8 cellular contexts compared by ENCODE assay signal in genomic region chr19:18588611-18589379, GRCh38. TPM values are rescaled to one million over a fixed set of nuclear protein-coding genes. Genes with fewer than 3 reads are reported as not detected.
DNase-seq lines count a peak whose midpoint lies in the region; ATAC-seq and TF ChIP-seq lines count a peak whose summit lies in the region.

Gene REX1BD, plus strand, starts transcription at chr19:18588798. Its CDS starts 4 bp downstream, at chr19:18588802.

- peak; percentile 79 for ATAC-seq in GM19328 (IDR thresholded peaks at IDR 0.05; ENCODE audit: unreplicated experiment)
- ATAC-seq in HG03460 (IDR thresholded peaks at IDR 0.05; ENCODE audit: unreplicated experiment) = peak; percentile 61
- ATAC-seq in lung (ENCODE audit: insufficient read depth, low FRiP score) = peak; percentile 93

- H3K27ac ChIP-seq in C4-2B = peak within 1 kb of the TSS; percentile 93
- peak within 1 kb of the TSS; percentile 91 for H3K27ac ChIP-seq in ectodermal cell (ENCODE audit: insufficient read depth, low read depth, low read length, poor library complexity, severe bottlenecking)
- H3K27ac ChIP-seq in lung (ENCODE audit: low read depth in 1 of 2, low read length in 1 of 2) = peak within 1 kb of the TSS; percentile 55 to 88

- H3K4me3 ChIP-seq in ectodermal cell (ENCODE audit: insufficient read depth, low read depth, low read length) (peak within 1 kb of the TSS; percentile 93), lung (peak within 1 kb of the TSS; percentile 64)

- TF ChIP-seq CTCF in C4-2B (conservative IDR thresholded peaks at IDR 0.05) = peak; percentile 97
- TF ChIP-seq CTCF in lung (IDR thresholded peaks at IDR 0.05; ENCODE audit: control extremely low read depth, extremely low read depth) = peak; percentile 62

- DNase-seq in NCI-H82 treated with DMSO at 0.1 percent for 48 hours (lab: John Stamatoyannopoulos, UW; ENCODE audit: unreplicated experiment) = peak; percentile 66
- peak; percentile 83 for DNase-seq in activated CD4-positive, alpha-beta memory T cell treated with anti-CD3 and anti-CD28 coated beads, Interleukin-2, amount 10 ng/mL, durations not matched to agents 7 days and 5 days
- peak; percentile 83 for DNase-seq in lung (ENCODE audit: low spot score)
- peak; percentile 85 to 88 (median 87) for DNase-seq in stimulated activated CD4-positive, alpha-beta T cell treated with anti-CD3 and anti-CD28 coated beads, TNF-alpha, amount 100 ng/mL, for 4 hours (ENCODE audit: low read depth in 3 of 3)

- H3K36me3 ChIP-seq in ectodermal cell (ENCODE audit: control insufficient read depth, insufficient read depth, low read length) = no peaks in the 10 kb centered on the region
- H3K36me3 ChIP-seq in lung (ENCODE audit: control insufficient read depth in 2 of 2, insufficient read depth in 2 of 2, low read length in 2 of 2) = peaks cover 0 to 7% of the 10 kb centered on the region in 2 donors

- peaks cover 14% of the 10 kb centered on the region for H3K36me3 Mint-ChIP-seq in activated CD4-positive, alpha-beta memory T cell treated with anti-CD3 and anti-CD28 coated beads, Interleukin-2, amount 10 ng/mL, durations not matched to agents 7 days and 5 days (ENCODE audit: low read depth)

- POLR2A ChIA-PET in activated CD4-positive, alpha-beta memory T cell treated with anti-CD3 and anti-CD28 coated beads, Interleukin-2, amount 10 ng/mL, durations not matched to agents 7 days and 5 days (lab: Charles Lee) = interaction anchor here (0.7 to 6.5 kb wide), 22 partner anchors 11 to 331 kb away, joined by 3 to 114 read pairs (median 4); partner anchors contain the start of genes COPE, DDX49, ELL and FKBP8

- H3K4me1 ChIP-seq in ectodermal cell (ENCODE audit: control insufficient read depth, insufficient read depth, low read length) (peaks cover 5% of the 10 kb centered on the region), lung (ENCODE audit: control insufficient read depth in 2 of 2, insufficient read depth in 2 of 2, low read length in 2 of 2) (peaks cover 0 to 10% of the 10 kb centered on the region in 2 donors)

- H3K9me3 ChIP-seq in ectodermal cell (ENCODE audit: control insufficient read depth, low read length) (no peaks in the 10 kb centered on the region), lung (ENCODE audit: control insufficient read depth in 2 of 2, insufficient read depth in 1 of 2, low read length in 1 of 2) (no peaks in the 10 kb centered on the region)

- peaks cover 49% of the 10 kb centered on the region for H3K4me1 Mint-ChIP-seq in activated CD4-positive, alpha-beta memory T cell treated with anti-CD3 and anti-CD28 coated beads, Interleukin-2, amount 10 ng/mL, durations not matched to agents 7 days and 5 days

- peak within 1 kb of the TSS; percentile 90 for H3K27ac Mint-ChIP-seq in activated CD4-positive, alpha-beta memory T cell treated with anti-CD3 and anti-CD28 coated beads, Interleukin-2, amount 10 ng/mL, durations not matched to agents 7 days and 5 days

- CTCF ChIA-PET in activated CD4-positive, alpha-beta memory T cell treated with anti-CD3 and anti-CD28 coated beads, Interleukin-2, amount 10 ng/mL, durations not matched to agents 7 days and 5 days (lab: Charles Lee) = interaction anchor here (0.7 to 5.7 kb wide), 34 partner anchors 8 to 331 kb away, joined by 3 to 63 read pairs (median 5); partner anchors contain the start of genes COPE, DDX49, ELL and FKBP8

- no peaks in the 10 kb centered on the region for H3K9me3 Mint-ChIP-seq in activated CD4-positive, alpha-beta memory T cell treated with anti-CD3 and anti-CD28 coated beads, Interleukin-2, amount 10 ng/mL, durations not matched to agents 7 days and 5 days

- peak within 1 kb of the TSS; percentile 85 for H3K4me3 Mint-ChIP-seq in activated CD4-positive, alpha-beta memory T cell treated with anti-CD3 and anti-CD28 coated beads, Interleukin-2, amount 10 ng/mL, durations not matched to agents 7 days and 5 days

- 0 to 1% methylated on average over 72 of the region's 72 CpGs for WGBS in ectodermal cell, 2 experiments
- 0 to 1% methylated on average over 61 to 72 of the region's 72 CpGs for WGBS in lung, 2 donors

- peaks cover 12% of the 10 kb centered on the region for H3K27me3 ChIP-seq in ectodermal cell (ENCODE audit: control insufficient read depth, insufficient read depth, low read length, poor library complexity, severe bottlenecking)
- H3K27me3 ChIP-seq in lung (ENCODE audit: control insufficient read depth, insufficient read depth) = no peaks in the 10 kb centered on the region

- peaks cover 2% of the 10 kb centered on the region for H3K27me3 Mint-ChIP-seq in activated CD4-positive, alpha-beta memory T cell treated with anti-CD3 and anti-CD28 coated beads, Interleukin-2, amount 10 ng/mL, durations not matched to agents 7 days and 5 days

RNA-seq across cellular contexts. Expression of gene REX1BD, which starts in this region (rescaled TPM):
- 10 to 100 TPM; 81.2 to 83.3 TPM for total RNA-seq in activated CD4-positive, alpha-beta memory T cell treated with anti-CD3 and anti-CD28 coated beads, Interleukin-2, amount 10 ng/mL, durations not matched to agents 7 days and 5 days
- polyA plus RNA-seq in ectodermal cell (2013, experiment 1 of 4) = 45.2 TPM
- polyA plus RNA-seq in ectodermal cell (2013, experiment 2 of 4) = 45.0 TPM
- 53.0 TPM for polyA plus RNA-seq in ectodermal cell (2013, experiment 3 of 4)
- polyA plus RNA-seq in ectodermal cell (2013, experiment 4 of 4) = 50.5 TPM
- total RNA-seq in lung = 100 to 1,000 TPM in 1 of 2 donors, 10 to 100 TPM in 1; 51.4 to 114 TPM
- 10 to 100 TPM; 73.4 to 92.5 TPM for polyA plus RNA-seq in lung

Comparison
In these comparisons a context has a peak if more than half of its experiments do, and no peak if none do; other contexts are left out.
1. Peak in every context shown above with its lines: DNase-seq, ATAC-seq, H3K4me3 ChIP-seq and H3K27ac ChIP-seq.